In the genomic region with DNA sequence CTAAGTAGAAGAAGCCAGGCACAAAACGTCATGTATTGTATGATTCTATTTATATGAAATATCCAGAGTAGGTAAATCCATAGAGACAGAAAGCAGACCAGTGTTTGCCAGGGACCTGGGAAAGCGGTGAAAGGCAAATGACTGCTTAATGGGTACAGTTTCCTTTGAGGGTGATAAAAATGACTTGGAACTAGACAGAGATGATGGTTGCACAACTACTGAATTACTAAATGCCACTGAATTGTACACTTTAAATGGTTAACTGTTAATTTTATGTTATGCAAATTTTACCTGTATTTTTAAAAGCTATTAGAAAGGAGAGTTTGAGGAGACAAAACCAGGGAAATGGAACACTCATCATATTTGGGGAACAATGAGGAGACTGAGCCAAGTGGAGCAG, we compare ENCODE assay signal across 30 cellular contexts.
"Had no signal": no experiment of that assay in that cellular context is flagged by ENCODE, and none has a peak within 500 bp of the region (broad histone marks: within the 10 kb centered on the region; RNA-seq: fewer than 3 reads in every experiment).

No MANE protein-coding gene starts in this region.

- DNase-seq: Karpas-422, Kasumi-1, MG63, MM.1S, MV-4-11, NCI-H1048, NCI-H1092, NCI-H1092 treated with DMSO at 0.1 percent for 48 hours, NCI-H1105, NCI-H1105 treated with DMSO at 0.1 percent for 48 hours, NCI-H1417 treated with DMSO at 0.1 percent for 48 hours, NCI-H1436, NCI-H1436 treated with DMSO at 0.1 percent for 48 hours, NCI-H146, NCI-H1694, NCI-H1694 treated with DMSO at 0.1 percent for 48 hours, NCI-H187 treated with DMSO at 0.1 percent for 48 hours, NCI-H1930, NCI-H2081, NCI-H2081 treated with DMSO at 0.1 percent for 48 hours, NCI-H2107, NCI-H2171, NCI-H2171 treated with DMSO at 0.1 percent for 48 hours, NCI-H2227 treated with DMSO at 0.1 percent for 48 hours, NCI-H226, NCI-H345, NCI-H446, NCI-H446 treated with DMSO at 0.1 percent for 48 hours, NCI-H510A had no signal

- H3K9me3 ChIP-seq: MG63 had no signal

- H3K4me3 ChIP-seq: MG63 had no signal

- H3K27ac ChIP-seq: KMS-11 had no signal

- H3K36me3 ChIP-seq: MG63 had no signal

- H3K4me2 ChIP-seq: KMS-11 had no signal

- H3K9ac ChIP-seq: KMS-11 had no signal
